ENCODE assay signal across 9 cellular contexts in genomic region chr22:46830001-46830715, GRCh38.
DNase-seq lines count a peak whose midpoint lies in the region; ATAC-seq, FAIRE-seq and TF ChIP-seq lines count a peak whose summit lies in the region.
"Had no signal": no experiment of that assay in that cellular context is flagged by ENCODE, and none has a peak within 500 bp of the region (broad histone marks: within the 10 kb centered on the region; RNA-seq: fewer than 3 reads in every experiment).

No MANE protein-coding gene starts in this region.

- H3K9me2 ChIP-seq in hepatocyte (replicated peaks; ENCODE audit: insufficient read depth) = no peaks in the 10 kb centered on the region

- H3K27me3 Mint-ChIP-seq in astrocyte (ENCODE audit: low read depth, unreplicated experiment) = no peaks in the 10 kb centered on the region

- TF ChIP-seq CTCF in HFF-Myc (IDR thresholded peaks at IDR 0.05; ENCODE audit: low read depth, low read length, missing control alignments) = no peak
- TF ChIP-seq CTCF in astrocyte (IDR thresholded peaks at IDR 0.05; ENCODE audit: insufficient read depth, low read depth, low read length) = no peak
- TF ChIP-seq CTCF in hepatocyte (IDR thresholded peaks at IDR 0.05; ENCODE audit: poor library complexity) = no peak
- no peak for TF ChIP-seq CTCF in stomach (IDR thresholded peaks at IDR 0.05)

- H3K27ac ChIP-seq in astrocyte (ENCODE audit: low read depth, low read length) (peak overlapping the region; percentile 93), hepatocyte (peak overlapping the region; percentile 84), stomach (peak overlapping the region; percentile 16 to 84 (median 69))

- H3K4me2 ChIP-seq in astrocyte (ENCODE audit: low read length) (peak overlapping the region; percentile 81), hepatocyte (peak overlapping the region; percentile 56)

- H3K4me1 ChIP-seq in astrocyte (ENCODE audit: insufficient read depth, low read length) (peaks cover 33% of the 10 kb centered on the region), hepatocyte (ENCODE audit: insufficient read depth) (peaks cover 34% of the 10 kb centered on the region), stomach (peaks cover 26 to 41% (median 35%) of the 10 kb centered on the region in 4 donors)

- peak overlapping the region; percentile 72 for H3K27ac Mint-ChIP-seq in astrocyte (ENCODE audit: unreplicated experiment)

- peaks cover 38% of the 10 kb centered on the region for H3K36me3 Mint-ChIP-seq in astrocyte (ENCODE audit: low read depth, unreplicated experiment)

- no peak for TF ChIP-seq POLR2A in stomach (IDR thresholded peaks at IDR 0.05)

- H3K4me3 Mint-ChIP-seq in astrocyte (ENCODE audit: unreplicated experiment) = no peak overlapping the region

- H3K36me3 ChIP-seq in astrocyte (ENCODE audit: insufficient read depth, low read length) (no peaks in the 10 kb centered on the region), hepatocyte (replicated peaks; ENCODE audit: insufficient read depth, low read depth) (no peaks in the 10 kb centered on the region), stomach (peaks cover 0 to 14% (median 6%) of the 10 kb centered on the region in 4 donors)

- ATAC-seq in GM21619 (IDR thresholded peaks at IDR 0.05; ENCODE audit: unreplicated experiment) = no peak
- no peak for ATAC-seq in HG03469 (IDR thresholded peaks at IDR 0.05; ENCODE audit: unreplicated experiment)

- TF ChIP-seq EP300 in stomach (IDR thresholded peaks at IDR 0.05) = no peak

- peaks cover 3% of the 10 kb centered on the region for H4K20me1 ChIP-seq in astrocyte (ENCODE audit: insufficient read depth, low read length)
- peaks cover 12% of the 10 kb centered on the region for H4K20me1 ChIP-seq in hepatocyte (ENCODE audit: insufficient read depth, poor library complexity, severe bottlenecking)

- DNase-seq in HFF-Myc (ENCODE audit: extremely low read depth, low read depth) (no peak), astrocyte (ENCODE audit: low read depth) (peak; percentile 77), hepatocyte (ENCODE audit: low spot score) (peak; percentile 27), stomach (peak; percentile 53), NAMALWA (ENCODE audit: low spot score) (no peak), NCI-H1048 (lab: John Stamatoyannopoulos, UW) (no peak)

- H3K27me3 ChIP-seq in astrocyte (ENCODE audit: insufficient read depth, low read length) = no peaks in the 10 kb centered on the region
- H3K27me3 ChIP-seq in hepatocyte = no peaks in the 10 kb centered on the region
- no peaks in the 10 kb centered on the region for H3K27me3 ChIP-seq in stomach

- intact Hi-C loops in stomach (cut with DNase I; ENCODE audit: low total_unique reads) = no loop called here

- peak overlapping the region; percentile 74 for H3K9ac ChIP-seq in astrocyte (ENCODE audit: low read length)

- 80% methylated on average over 15 of the region's 15 CpGs for WGBS in hepatocyte (ENCODE audit: low lambda C conversion rate, missing lambda C conversion rate)
- 38 to 55% (median 44%) methylated on average over 15 of the region's 15 CpGs for WGBS in stomach, 5 donors

- peak; percentile 65 for FAIRE-seq in astrocyte (lab: Jason Lieb, UNC)
- FAIRE-seq: GM12892 had no signal

- H3K4me1 Mint-ChIP-seq in astrocyte (ENCODE audit: low read depth, unreplicated experiment) = peaks cover 28% of the 10 kb centered on the region

- H3K4me3 ChIP-seq in HFF-Myc (replicated peaks; ENCODE audit: low read depth, low read length) (peak overlapping the region; percentile 12; the same call in 1 of the 2 replicates), astrocyte (ENCODE audit: insufficient read depth, low read depth, low read length) (peak overlapping the region; percentile 30), hepatocyte (no peak overlapping the region), stomach (no peak overlapping the region)

- H3K9me3 ChIP-seq in astrocyte (ENCODE audit: insufficient read depth, low read depth, low read length) (no peaks in the 10 kb centered on the region), hepatocyte (ENCODE audit: low read depth) (peaks cover 7% of the 10 kb centered on the region), stomach (peaks cover 0 to 6% (median 3%) of the 10 kb centered on the region in 4 donors)

- H3K79me2 ChIP-seq in astrocyte (ENCODE audit: insufficient read depth, low read length) (peaks cover 24% of the 10 kb centered on the region), hepatocyte (peaks cover 33% of the 10 kb centered on the region)

- H2AFZ ChIP-seq in astrocyte (ENCODE audit: low read depth, low read length) = peak overlapping the region; percentile 20
- no peak overlapping the region for H2AFZ ChIP-seq in hepatocyte

- H3K9me3 Mint-ChIP-seq in astrocyte (ENCODE audit: unreplicated experiment) = peaks cover 7% of the 10 kb centered on the region

Comparison
In these comparisons a context has a peak if more than half of its experiments do, and no peak if none do; other contexts are left out.
1. DNase-seq: peak in astrocyte (single experiment), hepatocyte (single experiment) and stomach (single experiment); none in HFF-Myc (single experiment), NAMALWA (single experiment) and NCI-H1048 (single experiment).
2. H3K4me3 ChIP-seq: peak in HFF-Myc (single experiment) and astrocyte (single experiment); none in hepatocyte (single experiment) and stomach (0 of 4).
3. Peak in every context shown above with its lines, with median percentiles within 50 percentile points of each other: H3K27ac ChIP-seq.